ENCODE assay signal across 27 cellular contexts in genomic region chr13:67439365-67439764, GRCh38.
"Had no signal": no experiment of that assay in that cellular context is flagged by ENCODE, and none has a peak within 500 bp of the region (broad histone marks: within the 10 kb centered on the region; RNA-seq: fewer than 3 reads in every experiment).

No MANE protein-coding gene starts in this region.

- H3K4me1 ChIP-seq: stomach, suprapubic skin, testis, thyroid gland, tibial artery, tibial nerve, transverse colon, upper lobe of left lung, upper lobe of right lung, uterus, vagina had no signal

- H3K27ac ChIP-seq: stomach, suprapubic skin, testis, thoracic aorta, thyroid gland, tibial artery, tibial nerve, transverse colon, upper lobe of left lung, upper lobe of right lung, uterus, vagina had no signal

- ATAC-seq: stimulated activated effector memory CD8-positive, alpha-beta T cell treated with anti-CD3 and anti-CD28 coated beads, Interleukin-12 subunit alpha, Interleukin-12 subunit beta, amount 100 ng/mL, for 72 hours; stimulated activated memory B cell treated with anti-CD40 and anti-IgM and Interleukin-4, amounts not matched to agents 10 μg/mL and 1 μg/mL and 100 μg/mL, for 72 hours; stimulated activated naive B cell treated with anti-CD40 and anti-IgM and Interleukin-4, amounts not matched to agents 10 μg/mL and 1 μg/mL and 100 μg/mL, for 72 hours; stimulated activated naive CD8-positive, alpha-beta T cell treated with anti-CD3 and anti-CD28 coated beads, Interleukin-15, amount 100 ng/mL, for 72 hours; stimulated activated naive CD8-positive, alpha-beta T cell treated with anti-CD3 and anti-CD28 coated beads, Interleukin-15, Interleukin-2, amounts not matched to agents 100 U/mL and 50 U/mL, for 24 hours; upper lobe of right lung had no signal

- FAIRE-seq: urothelium cell line had no signal

- H3K27me3 ChIP-seq: stomach, suprapubic skin, testis, thyroid gland, tibial artery, tibial nerve, transverse colon, upper lobe of left lung, upper lobe of right lung, uterus, vagina had no signal

- H3K4me3 ChIP-seq: stomach, suprapubic skin, testis, thoracic aorta, thyroid gland, tibial artery, tibial nerve, transverse colon, upper lobe of left lung, upper lobe of right lung, uterus, vagina had no signal

- H3K36me3 ChIP-seq: stomach, suprapubic skin, thoracic aorta, thyroid gland, tibial artery, tibial nerve, transverse colon, upper lobe of left lung, upper lobe of right lung, uterus, vagina had no signal

- DNase-seq: stimulated activated CD4-positive, alpha-beta T cell treated with anti-CD3 and anti-CD28 coated beads, Interleukin-2, amount 100 ng/mL, for 48 hours; stimulated activated CD4-positive, alpha-beta T cell treated with anti-CD3 and anti-CD28 coated beads, Interleukin-4, amount 100 ng/mL, for 1 hour; stimulated activated CD4-positive, alpha-beta T cell treated with anti-CD3 and anti-CD28 coated beads, Interleukin-4, amount 100 ng/mL, for 24 hours; stimulated activated CD4-positive, alpha-beta T cell treated with anti-CD3 and anti-CD28 coated beads, Interleukin-4, amount 100 ng/mL, for 4 hours; stimulated activated CD8-positive, alpha-beta memory T cell treated with anti-CD3 and anti-CD28 coated beads, Interleukin-4, amount 100 ng/mL, for 48 hours; stimulated activated naive B cell treated with anti-CD40 and anti-IgM and Interleukin-4, amounts not matched to agents 10 μg/mL and 1 μg/mL and 100 μg/mL, for 72 hours; stimulated activated naive CD4-positive, alpha-beta T cell; stimulated activated naive CD4-positive, alpha-beta T cell treated with Interleukin-2 at 50 U/mL for 16 hours; stimulated activated naive CD8-positive, alpha-beta T cell treated with anti-CD3 and anti-CD28 coated beads, Interleukin-15, amount 100 ng/mL, for 72 hours; stimulated activated naive CD8-positive, alpha-beta T cell treated with anti-CD3 and anti-CD28 coated beads, Interleukin-15, Interleukin-2, amounts not matched to agents 100 U/mL and 50 U/mL, for 24 hours; stomach; substantia nigra; testis; thyroid gland; tibial artery; transverse colon; trophoblast cell; upper lobe of left lung; upper lobe of right lung; uterus had no signal

- H3K9me3 ChIP-seq: stomach, suprapubic skin, testis, thoracic aorta, thyroid gland, tibial artery, tibial nerve, transverse colon, upper lobe of left lung, upper lobe of right lung, uterus, vagina had no signal
